ENCODE assay signal across 27 cellular contexts in genomic region chr9:97756991-97757390, GRCh38. TPM values are rescaled to one million over a fixed set of nuclear protein-coding genes. Genes with fewer than 3 reads are reported as not detected.
DNase-seq lines count a peak whose midpoint lies in the region; ATAC-seq, FAIRE-seq and TF ChIP-seq lines count a peak whose summit lies in the region.
"Had no signal": no experiment of that assay in that cellular context is flagged by ENCODE, and none has a peak within 500 bp of the region (broad histone marks: within the 10 kb centered on the region; RNA-seq: fewer than 3 reads in every experiment).

No MANE protein-coding gene starts in this region.

- no peaks in the 10 kb centered on the region for H3K27me3 ChIP-seq in bronchial epithelial cell (ENCODE audit: control insufficient read depth, insufficient read depth, low read length)
- H3K27me3 ChIP-seq in thyroid gland = no peaks in the 10 kb centered on the region
- H3K27me3 ChIP-seq: BLaER1 treated with 17β-estradiol and CSF1 and Interleukin-3, amounts not matched to agents 10 nM and 100 nM had no signal

- no peak for TF ChIP-seq CTCF in bronchial epithelial cell (IDR thresholded peaks at IDR 0.05; ENCODE audit: insufficient read depth, low read length, severe bottlenecking)
- no peak for TF ChIP-seq CTCF in thyroid gland (IDR thresholded peaks at IDR 0.05)

- H3K4me3 ChIP-seq in bronchial epithelial cell (ENCODE audit: low read depth, low read length) (no peak overlapping the region), thyroid gland (replicated peaks in 1 of 3) (no peak overlapping the region)
- H3K4me3 ChIP-seq: A549; BLaER1 treated with 17β-estradiol and CSF1 and Interleukin-3, amounts not matched to agents 10 nM and 100 nM; GM12878 had no signal

- no peak for TF ChIP-seq POLR2A in thyroid gland (IDR thresholded peaks at IDR 0.05)

- peak; percentile 18 for FAIRE-seq in bronchial epithelial cell (lab: Jason Lieb, UNC)
- FAIRE-seq: A549, D721Med, GM12878, GM12892, GM18507 had no signal

- WGBS in thyroid gland, 2 donors = 23 to 28% methylated on average over 3 of the region's 3 CpGs

- H3K9me3 ChIP-seq in thyroid gland = no peaks in the 10 kb centered on the region
- H3K9me3 ChIP-seq: Caco-2 had no signal

- no peaks in the 10 kb centered on the region for H3K36me3 ChIP-seq in bronchial epithelial cell (ENCODE audit: control insufficient read depth, insufficient read depth, low read length)
- no peaks in the 10 kb centered on the region for H3K36me3 ChIP-seq in thyroid gland
- H3K36me3 ChIP-seq: BLaER1 treated with 17β-estradiol and CSF1 and Interleukin-3, amounts not matched to agents 10 nM and 100 nM had no signal

- peaks cover 80 to 91% of the 10 kb centered on the region in 2 donors for H3K4me1 ChIP-seq in thyroid gland

- peak overlapping the region; percentile 78 to 88 (median 84) for H3K27ac ChIP-seq in thyroid gland
- H3K27ac ChIP-seq: 22Rv1; A549; BLaER1 treated with 17β-estradiol and CSF1 and Interleukin-3, amounts not matched to agents 10 nM and 100 nM; C4-2B had no signal

- ATAC-seq in left lobe of liver (no peak), HG02763 (IDR thresholded peaks at IDR 0.05; ENCODE audit: unreplicated experiment) (no peak), HG03135 (IDR thresholded peaks at IDR 0.05; ENCODE audit: unreplicated experiment) (no peak)
- ATAC-seq: A549; CD8-positive, alpha-beta T cell; GM12878 had no signal

- DNase-seq in DMS79 treated with DMSO at 0.1 percent for 48 hours (lab: John Stamatoyannopoulos, UW) (peak; percentile 3), DMS79 (lab: John Stamatoyannopoulos, UW) (no peak), bronchial epithelial cell (ENCODE audit: low read depth) (no peak), left lobe of liver (ENCODE audit: low spot score) (peak; percentile 28), thyroid gland (peak; percentile 77 to 87), NCI-H146 (lab: John Stamatoyannopoulos, UW) (no peak)
- DNase-seq: AML-193; Caco-2; Calu3; CD4-positive, alpha-beta T cell; CD8-positive, alpha-beta T cell; DMS 273 treated with DMSO at 0.1 percent for 48 hours; DMS153; DMS53; DND-41; EL; GDM1 had no signal

- intact Hi-C loops in thyroid gland (cut with DNase I) = no loop called here

RNA-seq across cellular contexts. Expression of gene XPA, which starts 59.9 kb away (rescaled TPM):
- 4.2 and 7.8 TPM in 2 replicates for total RNA-seq in bronchial epithelial cell
- 8.0 TPM for total RNA-seq in left lobe of liver
- total RNA-seq in thyroid gland = 10 to 100 TPM; 25.6 to 42.5 (median 35.8) TPM

Comparison
In these comparisons a context has a peak if more than half of its experiments do, and no peak if none do; other contexts are left out.
1. DNase-seq: peak in DMS79 treated with DMSO at 0.1 percent for 48 hours (single experiment), left lobe of liver (single experiment) and thyroid gland (2 of 2); none in DMS79 (single experiment), bronchial epithelial cell (single experiment) and NCI-H146 (single experiment).